In genomic region chr17:3505008-3505407, GRCh38 we compare ENCODE assay signal across 36 cellular contexts. TPM values are rescaled to one million over a fixed set of nuclear protein-coding genes. Genes with fewer than 3 reads are reported as not detected.
"Had no signal": no experiment of that assay in that cellular context is flagged by ENCODE, and none has a peak within 500 bp of the region (broad histone marks: within the 10 kb centered on the region; RNA-seq: fewer than 3 reads in every experiment).

No MANE protein-coding gene starts in this region.

- H3K27ac Mint-ChIP-seq: activated B cell treated with CpG ODN at 0.5 μM for 24 hours; activated CD8-positive, alpha-beta memory T cell treated with anti-CD3 and anti-CD28 coated beads, Interleukin-2, amount 10 ng/mL, durations not matched to agents 7 days and 5 days; activated CD8-positive, alpha-beta T cell treated with anti-CD3 and anti-CD28 coated beads for 36 hours; activated naive CD4-positive, alpha-beta T cell treated with anti-CD3 and anti-CD28 coated beads, Interleukin-2, amount 10 ng/mL, durations not matched to agents 7 days and 5 days; activated naive CD4-positive, alpha-beta T cell treated with anti-CD3 and anti-CD28 coated beads, Interleukin-2, amount 50 U/mL, for 72 hours; activated naive CD8-positive, alpha-beta T cell treated with anti-CD3 and anti-CD28 coated beads, Interleukin-2, amount 10 ng/mL, durations not matched to agents 7 days and 5 days; activated T-helper 1 cell treated with anti-CD3 and anti-CD28 coated beads, Interleukin-12 subunit alpha, Interleukin-12 subunit beta, Interleukin-2, Interleukin-4 antibody, amounts not matched to agents 30 ng/mL and 10 ng/mL and 1 ng/mL, durations not matched to agents 14 hours and 24 hours and 36 hours; activated T-helper 2 cell treated with anti-CD3 and anti-CD28 coated beads, Interferon-gamma antibody, Interleukin-2, Interleukin-4, amounts not matched to agents 10 μg/mL and 5 μg/mL and 100 μg/mL, durations not matched to agents 14 hours and 24 hours and 36 hours; brain; T-helper 17 cell; T-helper 2 cell treated with Interferon-gamma antibody and Interleukin-4, amounts not matched to agents 5 μg/mL and 100 μg/mL, for 36 hours had no signal

- ATAC-seq: activated CD4-positive, CD25-positive, alpha-beta regulatory T cell treated with anti-CD3 and anti-CD28 coated beads, Interleukin-2, amount 50 U/mL, for 24 hours; activated CD8-positive, alpha-beta memory T cell treated with anti-CD3 and anti-CD28 coated beads, Interleukin-2, amount 10 ng/mL, durations not matched to agents 7 days and 5 days; activated CD8-positive, alpha-beta T cell treated with anti-CD3 and anti-CD28 coated beads for 36 hours; activated naive CD4-positive, alpha-beta T cell treated with anti-CD3 and anti-CD28 coated beads, Interleukin-2, amount 50 U/mL, for 72 hours; gastroesophageal sphincter; T-helper 17 cell had no signal

- H3K4me3 ChIP-seq: ascending aorta, breast epithelium, cardiac muscle cell, esophagus squamous epithelium, gastroesophageal sphincter had no signal

- H3K4me3 Mint-ChIP-seq: activated B cell treated with CpG ODN at 0.5 μM for 24 hours; activated CD8-positive, alpha-beta memory T cell treated with anti-CD3 and anti-CD28 coated beads, Interleukin-2, amount 10 ng/mL, durations not matched to agents 7 days and 5 days; activated CD8-positive, alpha-beta T cell treated with anti-CD3 and anti-CD28 coated beads for 36 hours; activated naive CD4-positive, alpha-beta T cell treated with anti-CD3 and anti-CD28 coated beads, Interleukin-2, amount 10 ng/mL, durations not matched to agents 7 days and 5 days; activated naive CD8-positive, alpha-beta T cell treated with anti-CD3 and anti-CD28 coated beads, Interleukin-2, amount 10 ng/mL, durations not matched to agents 7 days and 5 days; activated T-helper 1 cell treated with anti-CD3 and anti-CD28 coated beads, Interleukin-12 subunit alpha, Interleukin-12 subunit beta, Interleukin-2, Interleukin-4 antibody, amounts not matched to agents 30 ng/mL and 10 ng/mL and 1 ng/mL, durations not matched to agents 14 hours and 24 hours and 36 hours; brain; central memory CD8-positive, alpha-beta T cell; T-helper 17 cell; T-helper 2 cell treated with Interferon-gamma antibody and Interleukin-4, amounts not matched to agents 5 μg/mL and 100 μg/mL, for 36 hours had no signal

- DNase-seq: activated B cell treated with CpG ODN at 0.5 μM for 24 hours; activated CD4-positive, alpha-beta T cell treated with anti-CD3 and anti-CD28 coated beads for 48 hours; activated CD4-positive, alpha-beta T cell treated with anti-CD3 and anti-CD28 coated beads, Interleukin-2, amount 50 U/mL, for 1 hour; activated CD4-positive, alpha-beta T cell treated with anti-CD3 and anti-CD28 coated beads, Interleukin-2, amount 50 U/mL, for 48 hours; activated CD8-positive, alpha-beta memory T cell treated with anti-CD3 and anti-CD28 coated beads, Interleukin-2, amount 10 ng/mL, durations not matched to agents 7 days and 5 days; activated CD8-positive, alpha-beta memory T cell treated with anti-CD3 and anti-CD28 coated beads, Interleukin-2, amount 50 U/mL, for 4 hours; activated CD8-positive, alpha-beta T cell treated with anti-CD3 and anti-CD28 coated beads for 36 hours; activated effector memory CD4-positive, alpha-beta T cell treated with anti-CD3 and anti-CD28 coated beads, Interleukin-2, amount 50 U/mL, for 16 hours; activated naive CD4-positive, alpha-beta T cell treated with anti-CD3 and anti-CD28 coated beads, Interleukin-2, amount 10 ng/mL, durations not matched to agents 7 days and 5 days; activated naive CD8-positive, alpha-beta T cell treated with anti-CD3 and anti-CD28 coated beads, Interleukin-2, amount 10 ng/mL, durations not matched to agents 7 days and 5 days; activated T-cell treated with anti-CD3 and anti-CD28 coated beads, Interleukin-2, amount 50 U/mL, for 1 hour; activated T-cell treated with anti-CD3 and anti-CD28 coated beads, Interleukin-2, amount 50 U/mL, for 48 hours; cortex of kidney; dermis blood vessel endothelial cell; effector CD8-positive, alpha-beta T cell; esophagus squamous epithelium; foreskin melanocyte; T-helper 1 cell; T-helper 17 cell; T1000; WERI-Rb-1 had no signal

- H3K36me3 Mint-ChIP-seq: activated CD8-positive, alpha-beta memory T cell treated with anti-CD3 and anti-CD28 coated beads, Interleukin-2, amount 10 ng/mL, durations not matched to agents 7 days and 5 days; activated naive CD4-positive, alpha-beta T cell treated with anti-CD3 and anti-CD28 coated beads, Interleukin-2, amount 10 ng/mL, durations not matched to agents 7 days and 5 days; activated naive CD8-positive, alpha-beta T cell treated with anti-CD3 and anti-CD28 coated beads, Interleukin-2, amount 10 ng/mL, durations not matched to agents 7 days and 5 days; brain had no signal

- H3K36me3 ChIP-seq: ascending aorta, breast epithelium, cardiac muscle cell, esophagus squamous epithelium, gastroesophageal sphincter, WERI-Rb-1 had no signal

- H3K9me3 ChIP-seq: ascending aorta, esophagus squamous epithelium, gastroesophageal sphincter had no signal

- H3K27me3 Mint-ChIP-seq: activated naive CD4-positive, alpha-beta T cell treated with anti-CD3 and anti-CD28 coated beads, Interleukin-2, amount 10 ng/mL, durations not matched to agents 7 days and 5 days; activated naive CD8-positive, alpha-beta T cell treated with anti-CD3 and anti-CD28 coated beads, Interleukin-2, amount 10 ng/mL, durations not matched to agents 7 days and 5 days had no signal

- H3K4me1 ChIP-seq: ascending aorta, breast epithelium, esophagus squamous epithelium had no signal

- H3K4me1 Mint-ChIP-seq: activated B cell treated with CpG ODN at 0.5 μM for 24 hours; activated CD8-positive, alpha-beta memory T cell treated with anti-CD3 and anti-CD28 coated beads, Interleukin-2, amount 10 ng/mL, durations not matched to agents 7 days and 5 days; activated naive CD4-positive, alpha-beta T cell treated with anti-CD3 and anti-CD28 coated beads, Interleukin-2, amount 10 ng/mL, durations not matched to agents 7 days and 5 days; activated naive CD8-positive, alpha-beta T cell treated with anti-CD3 and anti-CD28 coated beads, Interleukin-2, amount 10 ng/mL, durations not matched to agents 7 days and 5 days; brain; central memory CD8-positive, alpha-beta T cell; T-helper 17 cell had no signal

- H3K27me3 ChIP-seq: ascending aorta, breast epithelium, cardiac muscle cell, esophagus squamous epithelium, gastroesophageal sphincter had no signal

- H3K9me3 Mint-ChIP-seq: activated CD8-positive, alpha-beta T cell treated with anti-CD3 and anti-CD28 coated beads for 36 hours; activated naive CD4-positive, alpha-beta T cell treated with anti-CD3 and anti-CD28 coated beads, Interleukin-2, amount 10 ng/mL, durations not matched to agents 7 days and 5 days; activated T-helper 1 cell treated with anti-CD3 and anti-CD28 coated beads, Interleukin-12 subunit alpha, Interleukin-12 subunit beta, Interleukin-2, Interleukin-4 antibody, amounts not matched to agents 30 ng/mL and 10 ng/mL and 1 ng/mL, durations not matched to agents 14 hours and 24 hours and 36 hours; activated T-helper 2 cell treated with anti-CD3 and anti-CD28 coated beads, Interferon-gamma antibody, Interleukin-2, Interleukin-4, amounts not matched to agents 10 μg/mL and 5 μg/mL and 100 μg/mL, durations not matched to agents 14 hours and 24 hours and 36 hours; central memory CD8-positive, alpha-beta T cell; T-helper 2 cell treated with Interferon-gamma antibody and Interleukin-4, amounts not matched to agents 5 μg/mL and 100 μg/mL, for 36 hours had no signal

- H3K27ac ChIP-seq: ascending aorta, breast epithelium, cardiac muscle cell, epithelial cell of prostate, esophagus squamous epithelium, gastroesophageal sphincter, WERI-Rb-1 had no signal

RNA-seq across cellular contexts. Expression of gene ASPA, which starts 29.2 kb away (rescaled TPM):
- total RNA-seq: activated B cell treated with CpG ODN at 0.5 μM for 24 hours; activated CD8-positive, alpha-beta memory T cell treated with anti-CD3 and anti-CD28 coated beads for 36 hours; activated CD8-positive, alpha-beta memory T cell treated with anti-CD3 and anti-CD28 coated beads, Interleukin-2, amount 10 ng/mL, durations not matched to agents 7 days and 5 days; activated CD8-positive, alpha-beta T cell treated with anti-CD3 and anti-CD28 coated beads for 36 hours; activated naive CD8-positive, alpha-beta T cell treated with anti-CD3 and anti-CD28 coated beads, Interleukin-2, amount 10 ng/mL, durations not matched to agents 7 days and 5 days; activated T-helper 1 cell treated with anti-CD3 and anti-CD28 coated beads, Interleukin-12 subunit alpha, Interleukin-12 subunit beta, Interleukin-2, Interleukin-4 antibody, amounts not matched to agents 30 ng/mL and 10 ng/mL and 1 ng/mL, durations not matched to agents 14 hours and 24 hours and 36 hours; activated T-helper 2 cell treated with anti-CD3 and anti-CD28 coated beads, Interferon-gamma antibody, Interleukin-2, Interleukin-4, amounts not matched to agents 10 μg/mL and 5 μg/mL and 100 μg/mL, durations not matched to agents 14 hours and 24 hours and 36 hours; cardiac muscle cell; dermis blood vessel endothelial cell; endothelial cell of umbilical vein; glomerular endothelial cell; T-helper 17 cell had no signal
- polyA plus RNA-seq: cardiac muscle cell had no signal

RNA-seq across cellular contexts. Expression of gene SPATA22, which starts 33.4 kb away (rescaled TPM):
- total RNA-seq: activated B cell treated with CpG ODN at 0.5 μM for 24 hours; activated CD8-positive, alpha-beta T cell treated with anti-CD3 and anti-CD28 coated beads for 36 hours; activated naive CD4-positive, alpha-beta T cell treated with anti-CD3 and anti-CD28 coated beads, Interleukin-2, amount 50 U/mL, for 72 hours; activated T-helper 1 cell treated with anti-CD3 and anti-CD28 coated beads, Interleukin-12 subunit alpha, Interleukin-12 subunit beta, Interleukin-2, Interleukin-4 antibody, amounts not matched to agents 30 ng/mL and 10 ng/mL and 1 ng/mL, durations not matched to agents 14 hours and 24 hours and 36 hours; activated T-helper 2 cell treated with anti-CD3 and anti-CD28 coated beads, Interferon-gamma antibody, Interleukin-2, Interleukin-4, amounts not matched to agents 10 μg/mL and 5 μg/mL and 100 μg/mL, durations not matched to agents 14 hours and 24 hours and 36 hours; ascending aorta; cardiac muscle cell; endothelial cell of umbilical vein; glomerular endothelial cell had no signal
- polyA plus RNA-seq: cardiac muscle cell had no signal

RNA-seq across cellular contexts. Expression of gene TRPV3, which starts 52.6 kb away (rescaled TPM):
- total RNA-seq: dermis blood vessel endothelial cell, endothelial cell of umbilical vein had no signal
